ENCODE assay signal across 10 cellular contexts in genomic region chr10:6578221-6579192, GRCh38. TPM values are rescaled to one million over a fixed set of nuclear protein-coding genes. Genes with fewer than 3 reads are reported as not detected.
A peak's percentile ranks its signal among the peaks of the same experiment; 100 is the strongest.
DNase-seq lines count a peak whose midpoint lies in the region; ATAC-seq and TF ChIP-seq lines count a peak whose summit lies in the region.
"Had no signal": no experiment of that assay in that cellular context is flagged by ENCODE, and none has a peak within 500 bp of the region (broad histone marks: within the 10 kb centered on the region; RNA-seq: fewer than 3 reads in every experiment).

No MANE protein-coding gene starts in this region.

- ATAC-seq in stimulated activated naive CD8-positive, alpha-beta T cell treated with anti-CD3 and anti-CD28 coated beads, Interleukin-15, Interleukin-2, amounts not matched to agents 100 U/mL and 50 U/mL, for 24 hours: peak; percentile 16
- no peak for ATAC-seq in GM21390 (IDR thresholded peaks at IDR 0.05; ENCODE audit: unreplicated experiment)

- peaks cover 71% of the 10 kb centered on the region for H3K4me1 Mint-ChIP-seq in activated T-cell treated with anti-CD3 and anti-CD28 coated beads, Interleukin-2, amount 50 U/mL, for 24 hours (ENCODE audit: low read depth)

- intact Hi-C loops in esophagus squamous epithelium (cut with DNase I): no loop called here

- no peaks in the 10 kb centered on the region for H3K27me3 Mint-ChIP-seq in activated T-cell treated with anti-CD3 and anti-CD28 coated beads, Interleukin-2, amount 50 U/mL, for 24 hours

- peak overlapping the region in 3 of 4 donors; percentile 50 to 90 (median 64) for H3K4me3 ChIP-seq in esophagus squamous epithelium

- H3K4me1 ChIP-seq in esophagus squamous epithelium: peaks cover 0 to 19% (median 0%) of the 10 kb centered on the region in 3 donors

- H3K9me3 ChIP-seq in esophagus squamous epithelium: no peaks in the 10 kb centered on the region
- H3K9me3 ChIP-seq: ovary had no signal

- peaks cover 0 to 47% (median 0%) of the 10 kb centered on the region in 4 donors for H3K27me3 ChIP-seq in esophagus squamous epithelium
- H3K27me3 ChIP-seq: ovary had no signal

- peak overlapping the region; percentile 95 for H3K4me3 Mint-ChIP-seq in activated T-cell treated with anti-CD3 and anti-CD28 coated beads, Interleukin-2, amount 50 U/mL, for 24 hours

- 74% methylated on average over 21 of the region's 21 CpGs for WGBS in esophagus squamous epithelium, 2 donors

- H3K9me3 Mint-ChIP-seq in activated T-cell treated with anti-CD3 and anti-CD28 coated beads, Interleukin-2, amount 50 U/mL, for 24 hours: no peaks in the 10 kb centered on the region

- H3K27ac Mint-ChIP-seq in activated T-cell treated with anti-CD3 and anti-CD28 coated beads, Interleukin-2, amount 50 U/mL, for 24 hours: peak overlapping the region; percentile 97

- peak overlapping the region in 3 of 4 donors; percentile 14 to 59 (median 20) for H3K27ac ChIP-seq in esophagus squamous epithelium
- H3K27ac ChIP-seq: ovary had no signal

- DNase-seq in NK-92 treated with Interleukin-12 subunit alpha and Interleukin-12 subunit beta, amount 100 ng/mL, for 24 hours (lab: John Stamatoyannopoulos, UW): peak; percentile 13
- DNase-seq in NK-92 (lab: John Stamatoyannopoulos, UW; ENCODE audit: unreplicated experiment) (no peak), esophagus squamous epithelium (lab: John Stamatoyannopoulos, UW) (no peak), HuH-7.5 (ENCODE audit: low spot score) (no peak), anterior cingulate cortex (lab: John Stamatoyannopoulos, UW) (no peak)
- peak; percentile 59 for DNase-seq in activated T-cell treated with anti-CD3 and anti-CD28 coated beads, Interleukin-2, amount 50 U/mL, for 24 hours
- DNase-seq in stimulated activated naive CD8-positive, alpha-beta T cell treated with anti-CD3 and anti-CD28 coated beads, Interleukin-15, Interleukin-2, amounts not matched to agents 100 U/mL and 50 U/mL, for 24 hours: peak; percentile 35
- DNase-seq: ovary had no signal

- H3K36me3 Mint-ChIP-seq in activated T-cell treated with anti-CD3 and anti-CD28 coated beads, Interleukin-2, amount 50 U/mL, for 24 hours (ENCODE audit: low read depth): peaks cover 68% of the 10 kb centered on the region

- H3K36me3 ChIP-seq in esophagus squamous epithelium: no peaks in the 10 kb centered on the region
- H3K36me3 ChIP-seq: ovary had no signal

- TF ChIP-seq CTCF in esophagus squamous epithelium (IDR thresholded peaks at IDR 0.05): no peak

- no peak for TF ChIP-seq POLR2A in esophagus squamous epithelium (IDR thresholded peaks at IDR 0.05)

RNA-seq across cellular contexts. Expression of gene PRKCQ, which starts 1.6 kb away (rescaled TPM):
- 1 to 10 TPM in 2 of 4 donors, under 1 TPM in 2; 0.76 to 2.7 (median 1.4) TPM for total RNA-seq in esophagus squamous epithelium
- total RNA-seq: A172 had no signal

Comparison
In these comparisons a context has a peak if more than half of its experiments do, and no peak if none do; other contexts are left out.
1. DNase-seq: peak in NK-92 treated with Interleukin-12 subunit alpha and Interleukin-12 subunit beta, amount 100 ng/mL, for 24 hours (single experiment), activated T-cell treated with anti-CD3 and anti-CD28 coated beads, Interleukin-2, amount 50 U/mL, for 24 hours (single experiment) and stimulated activated naive CD8-positive, alpha-beta T cell treated with anti-CD3 and anti-CD28 coated beads, Interleukin-15, Interleukin-2, amounts not matched to agents 100 U/mL and 50 U/mL, for 24 hours (single experiment); none in NK-92 (single experiment), esophagus squamous epithelium (single experiment), HuH-7.5 (single experiment) and anterior cingulate cortex (0 of 58).